ENCODE assay signal across 8 cellular contexts in genomic region chr12:120639771-120640721, GRCh38. TPM values are rescaled to one million over a fixed set of nuclear protein-coding genes. Genes with fewer than 3 reads are reported as not detected.
DNase-seq lines count a peak whose midpoint lies in the region; ATAC-seq and TF ChIP-seq lines count a peak whose summit lies in the region.

Gene CABP1 (plus strand): TSS chr12:120640626. CDS start chr12:120640686, 60 bp downstream.

- peaks cover 31% of the 10 kb centered on the region for H3K27me3 ChIP-seq in PC-3 (ENCODE audit: low read length)
- H3K27me3 ChIP-seq in heart right ventricle = peaks cover 10 to 64% (median 52%) of the 10 kb centered on the region in 7 donors

- H2AFZ ChIP-seq in PC-3 (ENCODE audit: low read length) = peak within 1 kb of the TSS; percentile 36; the same call in 1 of the 2 replicates

- H3K9me3 ChIP-seq in PC-3 (ENCODE audit: low read length) = no peaks in the 10 kb centered on the region
- H3K9me3 ChIP-seq in heart right ventricle = no peaks in the 10 kb centered on the region

- intact Hi-C loops in PC-3 (cut with micrococcal nuclease) (no loop called here), heart right ventricle (cut with DNase I) (loop anchor here in 2 of 10 donors (5.0 kb wide), 2 partner anchors 53 to 332 kb away; no protein-coding TSS in a partner anchor)

- CTCF ChIA-PET in PC-3 (lab: Charles Lee) = no interaction called here

- peak within 1 kb of the TSS; percentile 82 for H3K4me2 ChIP-seq in PC-3 (ENCODE audit: low read length)

- 6 to 7% methylated on average over 55 to 56 of the region's 56 CpGs for WGBS in heart right ventricle, 2 donors

- H3F3A ChIP-seq in PC-3 (ENCODE audit: low read length, unreplicated experiment) = no peaks in the 10 kb centered on the region

- H3K4me1 ChIP-seq in PC-3 (ENCODE audit: insufficient read depth, low read length) (no peaks in the 10 kb centered on the region), heart right ventricle (peaks cover 6 to 13% (median 11%) of the 10 kb centered on the region in 9 donors)

- H3K9ac ChIP-seq in PC-3 (ENCODE audit: low read length) = no peak within 1 kb of the TSS

- ATAC-seq in GM18519 (IDR thresholded peaks at IDR 0.05; ENCODE audit: low FRiP score, unreplicated experiment) (peak; percentile 47), HG02973 (IDR thresholded peaks at IDR 0.05; ENCODE audit: unreplicated experiment) (peak; percentile 56), PC-3 (peak; percentile 39), heart right ventricle (peak in 4 of 8 donors; percentile 34 to 65 (median 42))

- H3K36me3 ChIP-seq in PC-3 (ENCODE audit: low read depth, low read length) (no peaks in the 10 kb centered on the region), heart right ventricle (no peaks in the 10 kb centered on the region)

- TF ChIP-seq CTCF in PC-3 (conservative IDR thresholded peaks at IDR 0.05; ENCODE audit: low read depth, low read length) = peak; percentile 34; the same call in 1 of the 2 replicates
- TF ChIP-seq CTCF in heart right ventricle (IDR thresholded peaks at IDR 0.05) = peak in 8 of 9 donors; percentile 14 to 46 (median 30)

- POLR2A ChIA-PET in PC-3 (lab: Charles Lee; ENCODE audit: unreplicated experiment) = no interaction called here

- H3K4me3 ChIP-seq in PC-3 (ENCODE audit: low read length) = peak within 1 kb of the TSS; percentile 61; the same call in 1 of the 2 replicates
- H3K4me3 ChIP-seq in heart right ventricle = peak within 1 kb of the TSS in 9 of 10 donors; percentile 37 to 55 (median 44)

- H3K27ac ChIP-seq in PC-3 (ENCODE audit: low read length) (no peak within 1 kb of the TSS), heart right ventricle (no peak within 1 kb of the TSS)

- no peak for DNase-seq in PC-3
- peak; percentile 59 for DNase-seq in activated T-helper 9 cell treated with anti-CD3 and anti-CD28 coated beads, Interleukin-2, amount 50 U/mL, for 16 hours (ENCODE audit: low read depth)
- DNase-seq in heart right ventricle = no peak
- DNase-seq in stimulated activated CD4-positive, alpha-beta T cell treated with anti-CD3 and anti-CD28 coated beads, Interleukin-12 subunit alpha, Interleukin-12 subunit beta, amount 100 ng/mL, for 24 hours (ENCODE audit: low read depth in 2 of 2) = peak; percentile 41 to 60
- DNase-seq in inferior parietal cortex (ENCODE audit: extremely low spot score) = no peak
- no peak for DNase-seq in superior temporal gyrus (ENCODE audit: extremely low spot score)

- no peaks in the 10 kb centered on the region for H3K79me2 ChIP-seq in PC-3 (ENCODE audit: low read length)

- no peaks in the 10 kb centered on the region for H3K9me2 ChIP-seq in PC-3 (replicated peaks; ENCODE audit: low read length)

- no TSS peak for BruUV-seq in PC-3 (replicated peaks; lab: Mats Ljungman, UMichigan)

- H4K20me1 ChIP-seq in PC-3 (ENCODE audit: low read length) = no peaks in the 10 kb centered on the region

RNA-seq across cellular contexts. Expression of gene CABP1, which starts in this region (rescaled TPM):
- not detected in 2 replicates for total RNA-seq in PC-3 (2014; rRNA removed)
- 1 to 10 TPM; 1.3 to 8.7 (median 3.0) TPM for total RNA-seq in heart right ventricle
- polyA plus RNA-seq in heart right ventricle = 10 to 100 TPM in 1 of 2 donors, 1 to 10 TPM in 1; 3.3 to 12.0 TPM

Comparison
In these comparisons a context has a peak if more than half of its experiments do, and no peak if none do; other contexts are left out.
1. Peak in ATAC-seq, H3K4me3 ChIP-seq and H3K4me2 ChIP-seq in PC-3; RNA of the gene not detected or under 1 TPM.
2. DNase-seq: peak in activated T-helper 9 cell treated with anti-CD3 and anti-CD28 coated beads, Interleukin-2, amount 50 U/mL, for 16 hours (single experiment) and stimulated activated CD4-positive, alpha-beta T cell treated with anti-CD3 and anti-CD28 coated beads, Interleukin-12 subunit alpha, Interleukin-12 subunit beta, amount 100 ng/mL, for 24 hours (2 of 2); none in PC-3 (single experiment), heart right ventricle (0 of 2), inferior parietal cortex (single experiment) and superior temporal gyrus (single experiment).